ENCODE assay signal across 14 cellular contexts in the genomic region with DNA sequence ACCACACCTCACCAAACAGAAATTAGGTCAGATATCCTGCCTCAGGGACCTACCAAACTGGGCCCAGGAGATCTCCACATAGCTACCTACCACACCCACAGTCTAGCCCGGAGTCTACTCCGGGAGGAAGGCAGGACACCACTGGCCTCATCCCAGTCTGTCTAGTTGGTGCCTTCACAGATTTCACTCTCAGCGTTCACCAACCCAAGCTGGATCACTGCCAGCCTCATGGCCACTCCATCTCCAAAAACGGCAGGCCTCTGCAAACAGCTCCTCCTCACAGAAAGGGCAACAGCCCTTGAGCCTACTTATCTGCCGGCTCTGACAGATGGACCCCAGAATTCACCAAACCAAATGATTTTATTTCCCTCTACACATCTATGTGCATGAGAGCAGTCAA.
"Had no signal": no experiment of that assay in that cellular context is flagged by ENCODE, and none has a peak within 500 bp of the region (broad histone marks: within the 10 kb centered on the region; RNA-seq: fewer than 3 reads in every experiment).

No MANE protein-coding gene starts in this region.

- H3K36me3 ChIP-seq: right lobe of liver, upper lobe of left lung had no signal

- H3K27ac ChIP-seq: right lobe of liver, upper lobe of left lung had no signal

- H3K27me3 ChIP-seq: right lobe of liver, upper lobe of left lung had no signal

- H3K36me3 Mint-ChIP-seq: activated naive CD8-positive, alpha-beta T cell treated with anti-CD3 and anti-CD28 coated beads for 36 hours; natural killer cell treated with Interleukin-12 subunit alpha and Interleukin-12 subunit beta and Interleukin-15 and Interleukin-18, amount 100 ng/mL, for 72 hours; stimulated activated naive B cell treated with anti-CD40 and anti-IgM and Interleukin-4, amounts not matched to agents 10 μg/mL and 1 μg/mL and 100 μg/mL, for 72 hours had no signal

- H3K9me3 Mint-ChIP-seq: activated CD4-positive, alpha-beta memory T cell treated with anti-CD3 and anti-CD28 coated beads, Interleukin-2, amount 10 ng/mL, durations not matched to agents 7 days and 5 days; activated naive CD8-positive, alpha-beta T cell treated with anti-CD3 and anti-CD28 coated beads for 36 hours; stimulated activated naive B cell treated with anti-CD40 and anti-IgM and Interleukin-4, amounts not matched to agents 10 μg/mL and 1 μg/mL and 100 μg/mL, for 72 hours had no signal

- DNase-seq: activated CD4-positive, alpha-beta memory T cell treated with anti-CD3 and anti-CD28 coated beads, Interleukin-2, amount 10 ng/mL, durations not matched to agents 7 days and 5 days; activated gamma-delta T cell treated with Interleukin-2 at 50 U/mL for 16 hours; activated naive CD8-positive, alpha-beta T cell treated with anti-CD3 and anti-CD28 coated beads for 36 hours; activated T-cell treated with anti-CD3 and anti-CD28 coated beads, Interleukin-2, amount 50 U/mL, for 48 hours; foreskin melanocyte; left colon; mammary epithelial cell; mucosa of descending colon; nucleus accumbens; right lobe of liver; stimulated activated naive B cell treated with anti-CD40 and anti-IgM and Interleukin-4, amounts not matched to agents 10 μg/mL and 1 μg/mL and 100 μg/mL, for 72 hours; T-helper 9 cell; upper lobe of left lung had no signal

- H3K4me1 Mint-ChIP-seq: activated CD4-positive, alpha-beta memory T cell treated with anti-CD3 and anti-CD28 coated beads, Interleukin-2, amount 10 ng/mL, durations not matched to agents 7 days and 5 days; activated naive CD8-positive, alpha-beta T cell treated with anti-CD3 and anti-CD28 coated beads for 36 hours; stimulated activated naive B cell treated with anti-CD40 and anti-IgM and Interleukin-4, amounts not matched to agents 10 μg/mL and 1 μg/mL and 100 μg/mL, for 72 hours had no signal

- ATAC-seq: left colon; mucosa of descending colon; natural killer cell treated with Interleukin-12 subunit alpha and Interleukin-12 subunit beta and Interleukin-15 and Interleukin-18, amount 100 ng/mL, for 72 hours; right lobe of liver; stimulated activated naive B cell treated with anti-CD40 and anti-IgM and Interleukin-4, amounts not matched to agents 10 μg/mL and 1 μg/mL and 100 μg/mL, for 72 hours had no signal

- H3K4me3 ChIP-seq: mucosa of descending colon, right lobe of liver, upper lobe of left lung had no signal

- H3K27me3 Mint-ChIP-seq: activated CD4-positive, alpha-beta memory T cell treated with anti-CD3 and anti-CD28 coated beads, Interleukin-2, amount 10 ng/mL, durations not matched to agents 7 days and 5 days; activated naive CD8-positive, alpha-beta T cell treated with anti-CD3 and anti-CD28 coated beads for 36 hours; natural killer cell treated with Interleukin-12 subunit alpha and Interleukin-12 subunit beta and Interleukin-15 and Interleukin-18, amount 100 ng/mL, for 72 hours; stimulated activated naive B cell treated with anti-CD40 and anti-IgM and Interleukin-4, amounts not matched to agents 10 μg/mL and 1 μg/mL and 100 μg/mL, for 72 hours had no signal

- H3K27ac Mint-ChIP-seq: activated CD4-positive, alpha-beta memory T cell treated with anti-CD3 and anti-CD28 coated beads, Interleukin-2, amount 10 ng/mL, durations not matched to agents 7 days and 5 days; activated naive CD8-positive, alpha-beta T cell treated with anti-CD3 and anti-CD28 coated beads for 36 hours; natural killer cell treated with Interleukin-12 subunit alpha and Interleukin-12 subunit beta and Interleukin-15 and Interleukin-18, amount 100 ng/mL, for 72 hours; stimulated activated naive B cell treated with anti-CD40 and anti-IgM and Interleukin-4, amounts not matched to agents 10 μg/mL and 1 μg/mL and 100 μg/mL, for 72 hours had no signal

- H3K9me3 ChIP-seq: mucosa of descending colon, right lobe of liver, upper lobe of left lung had no signal

- H3K4me3 Mint-ChIP-seq: activated CD4-positive, alpha-beta memory T cell treated with anti-CD3 and anti-CD28 coated beads, Interleukin-2, amount 10 ng/mL, durations not matched to agents 7 days and 5 days; activated naive CD8-positive, alpha-beta T cell treated with anti-CD3 and anti-CD28 coated beads for 36 hours; natural killer cell treated with Interleukin-12 subunit alpha and Interleukin-12 subunit beta and Interleukin-15 and Interleukin-18, amount 100 ng/mL, for 72 hours; stimulated activated naive B cell treated with anti-CD40 and anti-IgM and Interleukin-4, amounts not matched to agents 10 μg/mL and 1 μg/mL and 100 μg/mL, for 72 hours had no signal
